Comparison of ENCODE assay signal across 14 cellular contexts in the genomic region with DNA sequence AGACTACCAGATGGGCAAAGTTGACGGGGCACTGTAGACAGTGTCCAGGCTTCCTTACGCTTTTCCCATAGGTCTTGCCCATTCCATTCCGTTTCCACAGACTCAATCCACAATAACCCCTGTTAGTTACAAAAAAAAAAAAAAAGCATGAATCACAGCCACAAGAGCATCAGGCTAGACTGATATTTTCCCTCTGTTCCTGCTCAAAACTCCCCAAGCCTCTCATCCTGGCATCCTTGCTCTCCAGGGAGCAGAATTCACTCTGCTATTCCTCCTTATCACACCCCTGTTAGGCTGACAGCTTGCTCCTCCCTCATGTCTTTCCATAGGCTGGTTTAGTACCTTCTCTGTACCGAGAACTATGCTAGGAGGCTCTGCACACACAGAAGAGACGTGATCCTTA. TPM values are rescaled to one million over a fixed set of nuclear protein-coding genes. Genes with fewer than 3 reads are reported as not detected.
DNase-seq lines count a peak whose midpoint lies in the region; ATAC-seq and TF ChIP-seq lines count a peak whose summit lies in the region.
"Had no signal": no experiment of that assay in that cellular context is flagged by ENCODE, and none has a peak within 500 bp of the region (broad histone marks: within the 10 kb centered on the region; RNA-seq: fewer than 3 reads in every experiment).

No MANE protein-coding gene starts in this region.

- H3K9me3 Mint-ChIP-seq in activated naive CD8-positive, alpha-beta T cell (ENCODE audit: low read depth) = no peaks in the 10 kb centered on the region
- H3K9me3 Mint-ChIP-seq in type B pancreatic cell = peaks cover 9% of the 10 kb centered on the region

- H3K4me1 ChIP-seq in left ventricle myocardium inferior (peaks cover 17% of the 10 kb centered on the region), esophagus muscularis mucosa (peaks cover 3 to 33% (median 23%) of the 10 kb centered on the region in 4 donors)

- DNase-seq in Right ventricle myocardium inferior (ENCODE audit: missing footprints) (no peak), left ventricle myocardium inferior (no peak), hepatic stellate cell (ENCODE audit: low spot score) (peak; percentile 54), type B pancreatic cell (ENCODE audit: extremely low spot score, unreplicated experiment) (no peak), esophagus muscularis mucosa (ENCODE audit: extremely low spot score) (no peak), NCI-H146 treated with DMSO at 0.1 percent for 48 hours (lab: John Stamatoyannopoulos, UW; ENCODE audit: unreplicated experiment) (no peak), left lobe of liver (ENCODE audit: low spot score) (no peak)
- DNase-seq: activated effector memory CD4-positive, alpha-beta T cell treated with anti-CD3 and anti-CD28 coated beads, Interleukin-2, amount 50 U/mL, for 16 hours; effector memory CD4-positive, alpha-beta T cell; NCI-H2029 treated with DMSO at 0.1 percent for 48 hours; stimulated activated naive CD4-positive, alpha-beta T cell had no signal

- H3K27me3 Mint-ChIP-seq in activated naive CD8-positive, alpha-beta T cell = no peaks in the 10 kb centered on the region
- H3K27me3 Mint-ChIP-seq in type B pancreatic cell = no peaks in the 10 kb centered on the region
- H3K27me3 Mint-ChIP-seq: IgD-negative memory B cell had no signal

- H3K4me3 ChIP-seq in left ventricle myocardium inferior = no peak overlapping the region
- no peak overlapping the region for H3K4me3 ChIP-seq in esophagus muscularis mucosa
- H3K4me3 ChIP-seq: BLaER1 had no signal

- H3K36me3 Mint-ChIP-seq in activated naive CD8-positive, alpha-beta T cell = no peaks in the 10 kb centered on the region
- H3K36me3 Mint-ChIP-seq in type B pancreatic cell = peaks cover 28% of the 10 kb centered on the region

- intact Hi-C loops in Right ventricle myocardium inferior (cut with DNase I) = no loop called here
- intact Hi-C loops in left ventricle myocardium inferior (cut with micrococcal nuclease) = no loop called here
- intact Hi-C loops in esophagus muscularis mucosa (cut with DNase I) = no loop called here

- H3K9me3 ChIP-seq in left ventricle myocardium inferior (replicated peaks) (no peaks in the 10 kb centered on the region), esophagus muscularis mucosa (no peaks in the 10 kb centered on the region)
- H3K9me3 ChIP-seq: BLaER1 had no signal

- H3K4me1 Mint-ChIP-seq in activated naive CD8-positive, alpha-beta T cell (ENCODE audit: low read depth) = peaks cover 92% of the 10 kb centered on the region
- peaks cover 33% of the 10 kb centered on the region for H3K4me1 Mint-ChIP-seq in type B pancreatic cell (ENCODE audit: unreplicated experiment)

- TF ChIP-seq CTCF in left ventricle myocardium inferior (IDR thresholded peaks at IDR 0.05; ENCODE audit: borderline replicate concordance) (no peak), type B pancreatic cell (conservative IDR thresholded peaks at IDR 0.05) (no peak), esophagus muscularis mucosa (IDR thresholded peaks at IDR 0.05) (no peak)

- no peak for TF ChIP-seq POLR2A in esophagus muscularis mucosa (IDR thresholded peaks at IDR 0.05; ENCODE audit: low read depth)

- H3K27ac Mint-ChIP-seq in activated naive CD8-positive, alpha-beta T cell = peak overlapping the region; percentile 74
- peak overlapping the region; percentile 85 for H3K27ac Mint-ChIP-seq in type B pancreatic cell

- H3K4me3 Mint-ChIP-seq in activated naive CD8-positive, alpha-beta T cell = peak overlapping the region; percentile 3
- peak overlapping the region; percentile 64 for H3K4me3 Mint-ChIP-seq in type B pancreatic cell

- TF ChIP-seq EP300 in esophagus muscularis mucosa (IDR thresholded peaks at IDR 0.05) = no peak

- no peaks in the 10 kb centered on the region for H3K27me3 ChIP-seq in left ventricle myocardium inferior (ENCODE audit: low read depth)
- H3K27me3 ChIP-seq in esophagus muscularis mucosa = no peaks in the 10 kb centered on the region
- H3K27me3 ChIP-seq: BLaER1 had no signal

- H3K27ac ChIP-seq in left ventricle myocardium inferior (replicated peaks) (no peak overlapping the region), esophagus muscularis mucosa (replicated peaks in 1 of 4) (no peak overlapping the region)
- H3K27ac ChIP-seq: BLaER1 had no signal

- WGBS in esophagus muscularis mucosa = 76% methylated on average over 5 of the region's 5 CpGs

- H3K36me3 ChIP-seq in left ventricle myocardium inferior (peaks cover 10% of the 10 kb centered on the region), esophagus muscularis mucosa (peaks cover 0 to 6% (median 5%) of the 10 kb centered on the region in 4 donors)

- ATAC-seq in Right ventricle myocardium inferior (peak; percentile 24), left lobe of liver (no peak)

RNA-seq across cellular contexts. Expression of a gene that starts 42.2 kb away (rescaled TPM):
- 80.0 TPM for total RNA-seq in Right ventricle myocardium inferior
- total RNA-seq in left ventricle myocardium inferior = 70.2 TPM
- total RNA-seq in type B pancreatic cell (ENCODE audit: low replicate concordance) = 131 and 144 TPM in 2 replicates
- total RNA-seq in esophagus muscularis mucosa = 100 to 1,000 TPM in 1 of 4 donors, 10 to 100 TPM in 3; 82.7 to 116 (median 88.8) TPM
- 156 TPM for total RNA-seq in left lobe of liver
